ENCODE assay signal across 31 cellular contexts in genomic region chr1:2185880-2186855, GRCh38.
"Had no signal": no experiment of that assay in that cellular context is flagged by ENCODE, and none has a peak within 500 bp of the region (broad histone marks: within the 10 kb centered on the region; RNA-seq: fewer than 3 reads in every experiment).

No MANE protein-coding gene starts in this region.

- H3K27me3 Mint-ChIP-seq: activated B cell treated with CpG ODN at 0.5 μM for 24 hours; activated CD8-positive, alpha-beta T cell treated with anti-CD3 and anti-CD28 coated beads for 36 hours; brain; stimulated activated naive CD8-positive, alpha-beta T cell treated with anti-CD3 and anti-CD28 coated beads, Interleukin-15, amount 100 ng/mL, for 72 hours had no signal

- H3K27ac ChIP-seq: adrenal gland, cardiac muscle cell, colonic mucosa, gastrocnemius medialis, neutrophil, upper lobe of left lung had no signal

- DNase-seq: activated B cell treated with CpG ODN at 0.5 μM for 24 hours; activated CD4-positive, alpha-beta T cell treated with anti-CD3 and anti-CD28 coated beads, Interleukin-2, amount 50 U/mL, for 1 hour; activated CD8-positive, alpha-beta T cell treated with anti-CD3 and anti-CD28 coated beads for 36 hours; activated naive CD4-positive, alpha-beta T cell; activated T-cell treated with anti-CD3 and anti-CD28 coated beads, Interleukin-2, amount 50 U/mL, for 72 hours; aorta; cerebellar nuclear complex; colonic mucosa; effector CD8-positive, alpha-beta T cell; erythroblast; gastrocnemius medialis; hippocampal formation; mesendoderm; natural killer cell; stimulated activated CD4-positive, alpha-beta T cell treated with anti-CD3 and anti-CD28 coated beads, Interleukin-4, amount 100 ng/mL, for 24 hours; stimulated activated naive CD8-positive, alpha-beta T cell treated with anti-CD3 and anti-CD28 coated beads, Interleukin-15, amount 100 ng/mL, for 72 hours; substantia nigra; T-helper 1 cell had no signal

- H3K9me3 ChIP-seq: adrenal gland, colonic mucosa, gastrocnemius medialis, neutrophil, upper lobe of left lung had no signal

- H3K36me3 Mint-ChIP-seq: activated naive CD4-positive, alpha-beta T cell treated with anti-CD3 and anti-CD28 coated beads, Interleukin-2, amount 50 U/mL, for 72 hours; natural killer cell had no signal

- FAIRE-seq: keratinocyte had no signal

- H3K27me3 ChIP-seq: adrenal gland, cardiac muscle cell, colonic mucosa, gastrocnemius medialis, neutrophil, upper lobe of left lung had no signal

- H3K4me3 ChIP-seq: adrenal gland, cardiac muscle cell, colonic mucosa, gastrocnemius medialis, lung, skin epidermis, upper lobe of left lung had no signal

- H3K9me3 Mint-ChIP-seq: activated B cell treated with CpG ODN at 0.5 μM for 24 hours; activated CD8-positive, alpha-beta T cell treated with anti-CD3 and anti-CD28 coated beads for 36 hours; activated naive CD4-positive, alpha-beta T cell treated with anti-CD3 and anti-CD28 coated beads, Interleukin-2, amount 50 U/mL, for 72 hours; activated T-cell treated with anti-CD3 and anti-CD28 coated beads, Interleukin-2, amount 50 U/mL, for 72 hours; brain; natural killer cell; stimulated activated effector memory CD8-positive, alpha-beta T cell treated with anti-CD3 and anti-CD28 coated beads, Interleukin-12 subunit alpha, Interleukin-12 subunit beta, amount 100 ng/mL, for 72 hours; stimulated activated naive CD8-positive, alpha-beta T cell treated with anti-CD3 and anti-CD28 coated beads, Interleukin-15, amount 100 ng/mL, for 72 hours; T-helper 2 cell treated with Interferon-gamma antibody and Interleukin-4, amounts not matched to agents 5 μg/mL and 100 μg/mL, for 36 hours had no signal

- H3K27ac Mint-ChIP-seq: activated B cell treated with CpG ODN at 0.5 μM for 24 hours; activated CD8-positive, alpha-beta T cell treated with anti-CD3 and anti-CD28 coated beads for 36 hours; activated naive CD4-positive, alpha-beta T cell treated with anti-CD3 and anti-CD28 coated beads, Interleukin-2, amount 50 U/mL, for 72 hours; activated T-cell treated with anti-CD3 and anti-CD28 coated beads, Interleukin-2, amount 50 U/mL, for 72 hours; natural killer cell; stimulated activated effector memory CD8-positive, alpha-beta T cell treated with anti-CD3 and anti-CD28 coated beads, Interleukin-12 subunit alpha, Interleukin-12 subunit beta, amount 100 ng/mL, for 72 hours; T-helper 2 cell treated with Interferon-gamma antibody and Interleukin-4, amounts not matched to agents 5 μg/mL and 100 μg/mL, for 36 hours had no signal

- H3K4me3 Mint-ChIP-seq: activated B cell treated with CpG ODN at 0.5 μM for 24 hours; activated CD8-positive, alpha-beta T cell treated with anti-CD3 and anti-CD28 coated beads for 36 hours; activated T-cell treated with anti-CD3 and anti-CD28 coated beads, Interleukin-2, amount 50 U/mL, for 72 hours; brain; natural killer cell; stimulated activated effector memory CD8-positive, alpha-beta T cell treated with anti-CD3 and anti-CD28 coated beads, Interleukin-12 subunit alpha, Interleukin-12 subunit beta, amount 100 ng/mL, for 72 hours; stimulated activated naive CD8-positive, alpha-beta T cell treated with anti-CD3 and anti-CD28 coated beads, Interleukin-15, amount 100 ng/mL, for 72 hours; T-helper 2 cell treated with Interferon-gamma antibody and Interleukin-4, amounts not matched to agents 5 μg/mL and 100 μg/mL, for 36 hours had no signal

- H3K36me3 ChIP-seq: adrenal gland, colonic mucosa had no signal

- ATAC-seq: activated CD8-positive, alpha-beta T cell treated with anti-CD3 and anti-CD28 coated beads for 36 hours; activated naive CD4-positive, alpha-beta T cell treated with anti-CD3 and anti-CD28 coated beads, Interleukin-2, amount 50 U/mL, for 72 hours; activated T-cell treated with anti-CD3 and anti-CD28 coated beads, Interleukin-2, amount 50 U/mL, for 72 hours; gastrocnemius medialis; left lobe of liver; natural killer cell; sciatic nerve; stimulated activated effector memory CD8-positive, alpha-beta T cell treated with anti-CD3 and anti-CD28 coated beads, Interleukin-12 subunit alpha, Interleukin-12 subunit beta, amount 100 ng/mL, for 72 hours; stimulated activated naive CD8-positive, alpha-beta T cell treated with anti-CD3 and anti-CD28 coated beads, Interleukin-15, amount 100 ng/mL, for 72 hours had no signal
